Comparison of ENCODE assay signal across 12 cellular contexts in the genomic region with DNA sequence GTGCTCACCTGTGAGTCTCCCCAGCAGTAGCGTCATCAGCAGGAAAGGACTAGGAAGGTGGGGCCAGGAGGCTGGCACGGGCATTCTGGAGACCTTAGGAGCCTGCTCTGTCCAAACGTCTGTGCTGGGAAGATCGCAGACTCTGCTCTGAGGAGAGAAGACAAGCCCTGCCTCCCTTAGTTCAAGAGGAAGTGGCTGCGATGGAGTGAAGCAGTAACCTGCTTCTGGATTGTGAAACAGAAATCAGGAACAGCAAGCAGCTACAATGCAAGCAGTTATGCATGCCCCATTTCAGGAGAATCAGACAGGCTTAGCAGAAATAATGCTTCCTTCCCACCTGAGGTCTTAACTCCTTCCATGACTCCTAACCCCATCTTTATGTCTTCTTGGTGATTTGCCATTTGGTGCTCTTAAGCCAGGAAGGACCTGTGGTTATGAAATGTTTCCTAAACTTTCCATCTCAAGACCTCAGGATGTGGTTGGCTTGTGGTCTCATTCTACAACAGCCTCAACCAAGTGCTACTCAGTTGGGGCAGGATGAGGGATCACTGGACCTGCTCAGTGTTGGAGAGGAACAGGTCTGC. TPM values are rescaled to one million over a fixed set of nuclear protein-coding genes. Genes with fewer than 3 reads are reported as not detected.
DNase-seq lines count a peak whose midpoint lies in the region; ATAC-seq and TF ChIP-seq lines count a peak whose summit lies in the region.
"Had no signal": no experiment of that assay in that cellular context is flagged by ENCODE, and none has a peak within 500 bp of the region (broad histone marks: within the 10 kb centered on the region; RNA-seq: fewer than 3 reads in every experiment).

A gene (minus strand): TSS at position 149 of the 584 bp plus-strand sequence. CDS start 65 bp downstream, at position 84.

- H3K36me3 Mint-ChIP-seq in activated B cell treated with CpG ODN at 0.5 μM for 24 hours (ENCODE audit: low read depth): no peaks in the 10 kb centered on the region

- H3K27ac Mint-ChIP-seq in activated B cell treated with CpG ODN at 0.5 μM for 24 hours: peak within 1 kb of the TSS; percentile 64

- TF ChIP-seq RAD21 in liver (IDR thresholded peaks at IDR 0.05): no peak

- H3K27me3 Mint-ChIP-seq in activated B cell treated with CpG ODN at 0.5 μM for 24 hours: no peaks in the 10 kb centered on the region

- no peaks in the 10 kb centered on the region for H3K27me3 ChIP-seq in BLaER1 treated with 17β-estradiol and CSF1 and Interleukin-3, amounts not matched to agents 10 nM and 100 nM
- peaks cover 0 to 2% (median 0%) of the 10 kb centered on the region in 4 donors for H3K27me3 ChIP-seq in liver (ENCODE audit: control insufficient read depth in 4 of 4, insufficient read depth in 4 of 4, low read length in 3 of 4)

- H3K4me3 ChIP-seq in BLaER1 treated with 17β-estradiol and CSF1 and Interleukin-3, amounts not matched to agents 10 nM and 100 nM: peak within 1 kb of the TSS in 7 of 10 experiments; percentile 7 to 61 (median 44); a peak in 9 of 20 replicates
- peak within 1 kb of the TSS in 1 of 3 donors; percentile 12 for H3K4me3 ChIP-seq in liver (ENCODE audit: low read depth in 1 of 3, low read length in 3 of 3)
- H3K4me3 ChIP-seq: SK-N-MC had no signal

- H3K4me2 ChIP-seq in BLaER1 treated with 17β-estradiol and CSF1 and Interleukin-3, amounts not matched to agents 10 nM and 100 nM: peak within 1 kb of the TSS; percentile 71 to 96 (median 85)

- peaks cover 18 to 83% (median 50%) of the 10 kb centered on the region in 10 experiments for H3K4me1 ChIP-seq in BLaER1 treated with 17β-estradiol and CSF1 and Interleukin-3, amounts not matched to agents 10 nM and 100 nM
- peaks cover 0 to 5% (median 0%) of the 10 kb centered on the region in 4 donors for H3K4me1 ChIP-seq in liver (ENCODE audit: control insufficient read depth in 4 of 4, insufficient read depth in 4 of 4, low read length in 3 of 4)

- H3K36me3 ChIP-seq in BLaER1 treated with 17β-estradiol and CSF1 and Interleukin-3, amounts not matched to agents 10 nM and 100 nM: peaks cover 0 to 8% (median 0%) of the 10 kb centered on the region in 11 experiments; a peak in 2 of 22 replicates
- H3K36me3 ChIP-seq in liver (ENCODE audit: control insufficient read depth in 4 of 4, insufficient read depth in 3 of 4, low read depth in 1 of 4, low read length in 3 of 4): no peaks in the 10 kb centered on the region

- ATAC-seq in activated B cell treated with CpG ODN at 0.5 μM for 24 hours (ENCODE audit: low read depth): peak; percentile 25

- WGBS in liver: 57% methylated on average over 5 of the region's 5 CpGs

- intact Hi-C loops in activated B cell treated with CpG ODN at 0.5 μM for 24 hours (cut with micrococcal nuclease): loop anchor here (5.0 kb wide), 1 partner anchor 47 kb away; no protein-coding TSS in a partner anchor

- H3K9me3 Mint-ChIP-seq in activated B cell treated with CpG ODN at 0.5 μM for 24 hours: no peaks in the 10 kb centered on the region

- peak within 1 kb of the TSS in 9 of 11 experiments; percentile 28 to 73 (median 66); a peak in 14 of 22 replicates for H3K9ac ChIP-seq in BLaER1 treated with 17β-estradiol and CSF1 and Interleukin-3, amounts not matched to agents 10 nM and 100 nM
- no peak within 1 kb of the TSS for H3K9ac ChIP-seq in liver (ENCODE audit: low read depth in 1 of 2, low read length in 2 of 2)

- H3K27ac ChIP-seq in BLaER1 treated with 17β-estradiol and CSF1 and Interleukin-3, amounts not matched to agents 10 nM and 100 nM: peak within 1 kb of the TSS in 10 of 11 experiments; percentile 42 to 84 (median 72); a peak in 19 of 22 replicates
- H3K27ac ChIP-seq in liver (ENCODE audit: low read depth in 1 of 2, low read length in 2 of 2): peak within 1 kb of the TSS; percentile 51 to 73
- H3K27ac ChIP-seq: SK-N-MC had no signal

- peaks cover 8 to 26% (median 13%) of the 10 kb centered on the region in 11 experiments; a peak in 20 of 22 replicates for H3K9me3 ChIP-seq in BLaER1 treated with 17β-estradiol and CSF1 and Interleukin-3, amounts not matched to agents 10 nM and 100 nM (replicated peaks in 1 of 11)
- peaks cover 0 to 5% (median 2%) of the 10 kb centered on the region in 4 donors for H3K9me3 ChIP-seq in liver (ENCODE audit: control insufficient read depth in 4 of 4, low read length in 3 of 4)

- peaks cover 70% of the 10 kb centered on the region for H3K4me1 Mint-ChIP-seq in activated B cell treated with CpG ODN at 0.5 μM for 24 hours

- peak within 1 kb of the TSS; percentile 46 for H3K4me3 Mint-ChIP-seq in activated B cell treated with CpG ODN at 0.5 μM for 24 hours

- no peaks in the 10 kb centered on the region for H4K20me1 ChIP-seq in BLaER1 treated with 17β-estradiol and CSF1 and Interleukin-3, amounts not matched to agents 10 nM and 100 nM

- CTCF ChIA-PET in activated B cell treated with CpG ODN at 0.5 μM for 24 hours (lab: Charles Lee): no interaction called here

- DNase-seq in Kasumi-1 (lab: John Stamatoyannopoulos, UW) (peak; percentile 90 to 93), activated B cell treated with CpG ODN at 0.5 μM for 24 hours (no peak), DMS 273 treated with DMSO at 0.1 percent for 48 hours (lab: John Stamatoyannopoulos, UW) (no peak), SHP77 treated with DMSO at 0.1 percent for 48 hours (lab: John Stamatoyannopoulos, UW) (no peak), NCI-H187 (lab: John Stamatoyannopoulos, UW) (no peak), T1000 (lab: John Stamatoyannopoulos, UW) (no peak)
- DNase-seq: NCI-H1105, occipital lobe had no signal

- POLR2A ChIA-PET in activated B cell treated with CpG ODN at 0.5 μM for 24 hours (lab: Charles Lee): no interaction called here

- no peak for TF ChIP-seq CTCF in activated B cell treated with CpG ODN at 0.5 μM for 24 hours (IDR thresholded peaks at IDR 0.05)
- no peak for TF ChIP-seq CTCF in liver (IDR thresholded peaks at IDR 0.05; ENCODE audit: low read depth, low read length, missing input control)

TF ChIP-seq in liver, 16 proteins besides CTCF, POLR2A, EP300 and RAD21:
- no peak for TF ChIP-seq FOXA2 (IDR thresholded peaks at IDR 0.05)
- no peak for TF ChIP-seq HNF4A (conservative IDR thresholded peaks at IDR 0.05)
TF ChIP-seq in liver: peak in this region for 0.

RNA-seq across cellular contexts. Expression of the gene that starts here (rescaled TPM):
- total RNA-seq in activated B cell treated with CpG ODN at 0.5 μM for 24 hours: 1.1 and 1.4 TPM in 2 replicates
- total RNA-seq in liver: 1 to 10 TPM; 2.0 to 4.4 TPM
- under 1 TPM; 0.47 to 0.80 TPM for polyA plus RNA-seq in liver
- total RNA-seq: fibroblast of villous mesenchyme had no signal

Comparison
In these comparisons a context has a peak if more than half of its experiments do, and no peak if none do; other contexts are left out.
1. H3K9ac ChIP-seq: peak in BLaER1 treated with 17β-estradiol and CSF1 and Interleukin-3, amounts not matched to agents 10 nM and 100 nM (9 of 11); none in liver (0 of 2).
2. DNase-seq: peak in Kasumi-1 (2 of 2); none in activated B cell treated with CpG ODN at 0.5 μM for 24 hours (single experiment), DMS 273 treated with DMSO at 0.1 percent for 48 hours (single experiment), SHP77 treated with DMSO at 0.1 percent for 48 hours (single experiment), NCI-H187 (0 of 2) and T1000 (single experiment).